Comparison of ENCODE assay signal across 19 cellular contexts in genomic region chr13:97499181-97499580, GRCh38.
"Had no signal": no experiment of that assay in that cellular context is flagged by ENCODE, and none has a peak within 500 bp of the region (broad histone marks: within the 10 kb centered on the region; RNA-seq: fewer than 3 reads in every experiment).

No MANE protein-coding gene starts in this region.

- H3K4me3 ChIP-seq: ascending aorta, coronary artery, gastroesophageal sphincter, heart left ventricle had no signal

- H3K4me3 Mint-ChIP-seq: nephron progenitor cell; stimulated activated naive CD8-positive, alpha-beta T cell treated with anti-CD3 and anti-CD28 coated beads, Interleukin-15, Interleukin-2, amounts not matched to agents 100 ng/mL and 50 ng/mL, for 24 hours; T-helper 1 cell treated with Interleukin-12 subunit alpha and Interleukin-12 subunit beta and Interleukin-4 antibody, amounts not matched to agents 30 μg/mL and 1 μg/mL, for 36 hours had no signal

- H3K9me3 Mint-ChIP-seq: stimulated activated naive CD8-positive, alpha-beta T cell treated with anti-CD3 and anti-CD28 coated beads, Interleukin-15, Interleukin-2, amounts not matched to agents 100 ng/mL and 50 ng/mL, for 24 hours; T-helper 1 cell treated with Interleukin-12 subunit alpha and Interleukin-12 subunit beta and Interleukin-4 antibody, amounts not matched to agents 30 μg/mL and 1 μg/mL, for 36 hours had no signal

- H3K4me1 ChIP-seq: ascending aorta had no signal

- H3K27ac Mint-ChIP-seq: nephron progenitor cell; stimulated activated naive CD8-positive, alpha-beta T cell treated with anti-CD3 and anti-CD28 coated beads, Interleukin-15, Interleukin-2, amounts not matched to agents 100 ng/mL and 50 ng/mL, for 24 hours; T-helper 1 cell treated with Interleukin-12 subunit alpha and Interleukin-12 subunit beta and Interleukin-4 antibody, amounts not matched to agents 30 μg/mL and 1 μg/mL, for 36 hours had no signal

- ATAC-seq: gastroesophageal sphincter, heart left ventricle, left ventricle myocardium superior had no signal

- H3K27ac ChIP-seq: ascending aorta, coronary artery, gastroesophageal sphincter, heart left ventricle had no signal

- H3K27me3 ChIP-seq: ascending aorta, gastroesophageal sphincter, heart left ventricle had no signal

- H3K36me3 ChIP-seq: ascending aorta, gastroesophageal sphincter, heart left ventricle had no signal

- H3K9me3 ChIP-seq: ascending aorta, gastroesophageal sphincter, heart left ventricle had no signal

- DNase-seq: activated CD4-positive, alpha-beta T cell treated with anti-CD3 and anti-CD28 coated beads, Interleukin-2, amount 50 U/mL, for 1 hour; activated CD4-positive, CD25-positive, alpha-beta regulatory T cell treated with anti-CD3 and anti-CD28 coated beads, Interleukin-2, amount 50 U/mL, for 72 hours; activated CD8-positive, alpha-beta memory T cell treated with anti-CD3 and anti-CD28 coated beads, Interleukin-2, amount 50 U/mL, for 48 hours; activated effector memory CD4-positive, alpha-beta T cell treated with Interleukin-2 at 50 U/mL for 16 hours; activated naive CD4-positive, alpha-beta T cell treated with anti-CD3 and anti-CD28 coated beads, Interleukin-2, amount 50 U/mL, for 16 hours; activated T-cell treated with anti-CD3 and anti-CD28 coated beads, Interleukin-2, amount 50 U/mL, for 48 hours; erythroblast; heart left ventricle; left ventricle myocardium superior; nephron progenitor cell; nucleus accumbens; posterior cingulate gyrus; stimulated activated CD4-positive, alpha-beta T cell treated with anti-CD3 and anti-CD28 coated beads, Interleukin-2, amount 100 ng/mL, for 24 hours; trophoblast cell had no signal
